8 cellular contexts compared by ENCODE assay signal in genomic region chr3:120848503-120848902, GRCh38. TPM values are rescaled to one million over a fixed set of nuclear protein-coding genes. Genes with fewer than 3 reads are reported as not detected.
"Had no signal": no experiment of that assay in that cellular context is flagged by ENCODE, and none has a peak within 500 bp of the region (broad histone marks: within the 10 kb centered on the region; RNA-seq: fewer than 3 reads in every experiment).

No MANE protein-coding gene starts in this region.

- H3K4me3 Mint-ChIP-seq: GM23338, H9 had no signal

- H2AFZ ChIP-seq: GM23338 had no signal

- H3K4me2 ChIP-seq: GM23338 had no signal

- DNase-seq: H9, IMR-90 had no signal

- H3K9me3 Mint-ChIP-seq: GM23338, H9 had no signal

- H3K4me3 ChIP-seq: GM23338, K562 had no signal

- H3K27ac Mint-ChIP-seq: GM23338, H9 had no signal

- FAIRE-seq: H1, H54, HTR-8/SVneo, K562 had no signal

RNA-seq across cellular contexts. Expression of gene STXBP5L, which starts 59.5 kb away (rescaled TPM):
- total RNA-seq: HT-29, IMR-90, K562 had no signal
- polyA plus RNA-seq: IMR-90 had no signal
